In genomic region chr5:40405230-40405629, GRCh38 we compare ENCODE assay signal across 8 cellular contexts.
DNase-seq lines count a peak whose midpoint lies in the region; ATAC-seq and TF ChIP-seq lines count a peak whose summit lies in the region.
"Had no signal": no experiment of that assay in that cellular context is flagged by ENCODE, and none has a peak within 500 bp of the region (broad histone marks: within the 10 kb centered on the region; RNA-seq: fewer than 3 reads in every experiment).

No MANE protein-coding gene starts in this region.

- H3K27me3 ChIP-seq in Peyer's patch (no peaks in the 10 kb centered on the region), gastrocnemius medialis (no peaks in the 10 kb centered on the region)

- no peak for TF ChIP-seq POLR2A in Peyer's patch (IDR thresholded peaks at IDR 0.05)
- TF ChIP-seq POLR2A in gastrocnemius medialis (IDR thresholded peaks at IDR 0.05) = no peak

- H3K4me1 ChIP-seq in Peyer's patch (peaks cover 0 to 21% (median 4%) of the 10 kb centered on the region in 4 donors), gastrocnemius medialis (peaks cover 0 to 21% of the 10 kb centered on the region in 2 donors)

- intact Hi-C loops in gastrocnemius medialis (cut with DNase I; ENCODE audit: low total_unique reads) = no loop called here

- peak overlapping the region; percentile 53 to 76 (median 64) for H3K27ac ChIP-seq in Peyer's patch
- H3K27ac ChIP-seq in gastrocnemius medialis = peak overlapping the region; percentile 41 to 61 (median 58)

- H3K4me3 ChIP-seq in Peyer's patch = no peak overlapping the region
- no peak overlapping the region for H3K4me3 ChIP-seq in gastrocnemius medialis

- in situ Hi-C loops in gastrocnemius medialis (cut with MboI; ENCODE audit: low sequenced_read_pairs in 4 of 4) = no loop called here

- H3K9me3 ChIP-seq in Peyer's patch (no peaks in the 10 kb centered on the region), gastrocnemius medialis (no peaks in the 10 kb centered on the region)

- peak; percentile 53 for DNase-seq in HCEC 1CT
- no peak for DNase-seq in Peyer's patch
- DNase-seq in gastrocnemius medialis = no peak
- no peak for DNase-seq in mesenteric fat pad (ENCODE audit: low spot score)
- DNase-seq in DMS153 treated with DMSO at 0.1 percent for 48 hours (lab: John Stamatoyannopoulos, UW; ENCODE audit: unreplicated experiment) = no peak
- DNase-seq in NCI-H1694 treated with DMSO at 0.1 percent for 48 hours (lab: John Stamatoyannopoulos, UW) = no peak
- DNase-seq: NCI-H69 had no signal

- ATAC-seq in esophagus mucosa = peak; percentile 62
- peak; percentile 49 to 68 for ATAC-seq in gastrocnemius medialis

- H3K36me3 ChIP-seq in Peyer's patch (no peaks in the 10 kb centered on the region), gastrocnemius medialis (no peaks in the 10 kb centered on the region)

- TF ChIP-seq CTCF in Peyer's patch (IDR thresholded peaks at IDR 0.05) = no peak
- TF ChIP-seq CTCF in gastrocnemius medialis (IDR thresholded peaks at IDR 0.05 in 4 of 5, conservative IDR thresholded peaks at IDR 0.05 in 1 of 5) = no peak
